10 cellular contexts compared by ENCODE assay signal in the genomic region with DNA sequence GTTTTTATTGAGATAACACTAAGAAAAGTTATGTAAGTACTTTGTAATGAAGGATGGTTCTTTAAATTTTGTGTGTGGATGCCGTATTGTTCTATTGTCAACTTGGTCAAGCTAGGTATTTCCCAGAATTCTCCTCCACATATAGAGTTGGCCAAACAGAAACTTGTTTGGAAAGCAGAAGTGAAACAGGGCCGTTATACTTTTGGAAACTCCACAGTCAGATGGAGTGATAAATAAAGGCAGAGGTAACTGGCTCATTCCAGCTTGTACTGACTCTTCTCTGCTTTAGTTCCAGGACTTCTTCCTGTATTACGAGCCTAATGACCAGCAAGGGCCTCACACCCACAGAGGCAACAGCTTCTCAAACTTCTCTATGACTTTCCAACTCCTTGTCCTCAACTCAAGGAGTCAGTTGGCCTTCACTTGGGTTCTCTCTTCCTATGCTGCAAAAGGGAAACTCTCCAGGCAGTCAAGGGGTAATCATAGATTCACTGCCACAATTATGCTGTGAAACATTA. TPM values are rescaled to one million over a fixed set of nuclear protein-coding genes. Genes with fewer than 3 reads are reported as not detected.
DNase-seq lines count a peak whose midpoint lies in the region; ATAC-seq and TF ChIP-seq lines count a peak whose summit lies in the region.
"Had no signal": no experiment of that assay in that cellular context is flagged by ENCODE, and none has a peak within 500 bp of the region (broad histone marks: within the 10 kb centered on the region; RNA-seq: fewer than 3 reads in every experiment).

No MANE protein-coding gene starts in this region.

- intact Hi-C loops in upper lobe of right lung (cut with DNase I) = no loop called here

- no peaks in the 10 kb centered on the region for H3K27me3 Mint-ChIP-seq in stimulated activated naive CD8-positive, alpha-beta T cell treated with anti-CD3 and anti-CD28 coated beads, Interleukin-15, amount 100 ng/mL, for 72 hours

- no peak overlapping the region for H3K4me3 Mint-ChIP-seq in stimulated activated naive CD8-positive, alpha-beta T cell treated with anti-CD3 and anti-CD28 coated beads, Interleukin-15, amount 100 ng/mL, for 72 hours
- no peak overlapping the region for H3K4me3 Mint-ChIP-seq in stimulated activated effector memory CD8-positive, alpha-beta T cell treated with anti-CD3 and anti-CD28 coated beads, Interleukin-12 subunit alpha, Interleukin-12 subunit beta, amount 100 ng/mL, for 72 hours

- DNase-seq in stimulated activated naive CD8-positive, alpha-beta T cell treated with anti-CD3 and anti-CD28 coated beads, Interleukin-15, Interleukin-2, amounts not matched to agents 100 U/mL and 50 U/mL, for 24 hours = no peak
- no peak for DNase-seq in stimulated activated naive CD8-positive, alpha-beta T cell treated with anti-CD3 and anti-CD28 coated beads, Interleukin-15, amount 100 ng/mL, for 72 hours
- peak; percentile 55 for DNase-seq in SKM-1 (lab: John Stamatoyannopoulos, UW; ENCODE audit: unreplicated experiment)
- DNase-seq in upper lobe of right lung = no peak
- DNase-seq in DMS153 treated with DMSO at 0.1 percent for 48 hours (lab: John Stamatoyannopoulos, UW; ENCODE audit: unreplicated experiment) = no peak
- DNase-seq in NCI-H2107 (lab: John Stamatoyannopoulos, UW) = no peak
- no peak for DNase-seq in stimulated activated effector memory CD8-positive, alpha-beta T cell treated with anti-CD3 and anti-CD28 coated beads, Interleukin-12 subunit alpha, Interleukin-12 subunit beta, amount 100 ng/mL, for 72 hours (ENCODE audit: low spot score in 2 of 2)
- DNase-seq: NCI-H510A treated with DMSO at 0.1 percent for 48 hours had no signal

- no peak overlapping the region for H3K4me3 ChIP-seq in upper lobe of right lung

- TF ChIP-seq CTCF in upper lobe of right lung (IDR thresholded peaks at IDR 0.05) = no peak

- no peaks in the 10 kb centered on the region for H3K9me3 ChIP-seq in upper lobe of right lung

- H3K27me3 ChIP-seq in upper lobe of right lung = no peaks in the 10 kb centered on the region

- no peaks in the 10 kb centered on the region for H3K4me1 ChIP-seq in upper lobe of right lung

- peak; percentile 19 for ATAC-seq in stimulated activated naive CD8-positive, alpha-beta T cell treated with anti-CD3 and anti-CD28 coated beads, Interleukin-15, Interleukin-2, amounts not matched to agents 100 U/mL and 50 U/mL, for 24 hours
- no peak for ATAC-seq in stimulated activated naive CD8-positive, alpha-beta T cell treated with anti-CD3 and anti-CD28 coated beads, Interleukin-15, amount 100 ng/mL, for 72 hours
- ATAC-seq in HG03064 (IDR thresholded peaks at IDR 0.05; ENCODE audit: low read depth, unreplicated experiment) = peak; percentile 63
- ATAC-seq in upper lobe of right lung = peak; percentile 91
- ATAC-seq in stimulated activated effector memory CD8-positive, alpha-beta T cell treated with anti-CD3 and anti-CD28 coated beads, Interleukin-12 subunit alpha, Interleukin-12 subunit beta, amount 100 ng/mL, for 72 hours = no peak
- ATAC-seq: esophagus mucosa had no signal

- H3K27ac ChIP-seq in upper lobe of right lung = peak overlapping the region; percentile 7

- peaks cover 9% of the 10 kb centered on the region for H3K4me1 Mint-ChIP-seq in stimulated activated naive CD8-positive, alpha-beta T cell treated with anti-CD3 and anti-CD28 coated beads, Interleukin-15, amount 100 ng/mL, for 72 hours
- H3K4me1 Mint-ChIP-seq in stimulated activated effector memory CD8-positive, alpha-beta T cell treated with anti-CD3 and anti-CD28 coated beads, Interleukin-12 subunit alpha, Interleukin-12 subunit beta, amount 100 ng/mL, for 72 hours = no peaks in the 10 kb centered on the region

- no peaks in the 10 kb centered on the region for H3K36me3 Mint-ChIP-seq in stimulated activated effector memory CD8-positive, alpha-beta T cell treated with anti-CD3 and anti-CD28 coated beads, Interleukin-12 subunit alpha, Interleukin-12 subunit beta, amount 100 ng/mL, for 72 hours

- H3K9me3 Mint-ChIP-seq in stimulated activated naive CD8-positive, alpha-beta T cell treated with anti-CD3 and anti-CD28 coated beads, Interleukin-15, amount 100 ng/mL, for 72 hours = no peaks in the 10 kb centered on the region
- H3K9me3 Mint-ChIP-seq in stimulated activated effector memory CD8-positive, alpha-beta T cell treated with anti-CD3 and anti-CD28 coated beads, Interleukin-12 subunit alpha, Interleukin-12 subunit beta, amount 100 ng/mL, for 72 hours = no peaks in the 10 kb centered on the region

- no peak overlapping the region for H3K27ac Mint-ChIP-seq in stimulated activated naive CD8-positive, alpha-beta T cell treated with anti-CD3 and anti-CD28 coated beads, Interleukin-15, amount 100 ng/mL, for 72 hours
- H3K27ac Mint-ChIP-seq in stimulated activated effector memory CD8-positive, alpha-beta T cell treated with anti-CD3 and anti-CD28 coated beads, Interleukin-12 subunit alpha, Interleukin-12 subunit beta, amount 100 ng/mL, for 72 hours = no peak overlapping the region

- no peaks in the 10 kb centered on the region for H3K36me3 ChIP-seq in upper lobe of right lung

RNA-seq across cellular contexts. Expression of a gene that starts 16.4 kb away (rescaled TPM):
- 156 TPM for total RNA-seq in upper lobe of right lung

RNA-seq across cellular contexts. Expression of a gene that starts 40.7 kb away (rescaled TPM):
- total RNA-seq in upper lobe of right lung = 67.3 TPM

RNA-seq across cellular contexts. Expression of a gene that starts 41.0 kb away (rescaled TPM):
- 61.7 TPM for total RNA-seq in upper lobe of right lung

Comparison
In these comparisons a context has a peak if more than half of its experiments do, and no peak if none do; other contexts are left out.
1. ATAC-seq: peak in stimulated activated naive CD8-positive, alpha-beta T cell treated with anti-CD3 and anti-CD28 coated beads, Interleukin-15, Interleukin-2, amounts not matched to agents 100 U/mL and 50 U/mL, for 24 hours (single experiment), HG03064 (single experiment) and upper lobe of right lung (single experiment); none in stimulated activated naive CD8-positive, alpha-beta T cell treated with anti-CD3 and anti-CD28 coated beads, Interleukin-15, amount 100 ng/mL, for 72 hours (single experiment) and stimulated activated effector memory CD8-positive, alpha-beta T cell treated with anti-CD3 and anti-CD28 coated beads, Interleukin-12 subunit alpha, Interleukin-12 subunit beta, amount 100 ng/mL, for 72 hours (single experiment).